Comparison of ENCODE assay signal across 35 cellular contexts in genomic region chr2:99862566-99862965, GRCh38.
DNase-seq lines count a peak whose midpoint lies in the region; ATAC-seq and TF ChIP-seq lines count a peak whose summit lies in the region.
"Had no signal": no experiment of that assay in that cellular context is flagged by ENCODE, and none has a peak within 500 bp of the region (broad histone marks: within the 10 kb centered on the region; RNA-seq: fewer than 3 reads in every experiment).

No MANE protein-coding gene starts in this region.

- H3K27ac Mint-ChIP-seq in memory B cell: no peak overlapping the region
- H3K27ac Mint-ChIP-seq: activated T-helper 1 cell treated with anti-CD3 and anti-CD28 coated beads, Interleukin-12 subunit alpha, Interleukin-12 subunit beta, Interleukin-2, Interleukin-4 antibody, amounts not matched to agents 30 ng/mL and 10 ng/mL and 1 ng/mL, durations not matched to agents 14 hours and 24 hours and 36 hours; CD8-positive, alpha-beta memory T cell; dendritic cell treated with granulocyte-macrophage colony-stimulating factor and Interleukin-4, amounts not matched to agents 40 ng/mL and 50 ng/mL, for 4 days; HFFc6; mesothelial cell of epicardium had no signal

- H3K79me2 ChIP-seq in Karpas-422 (ENCODE audit: low read length): no peaks in the 10 kb centered on the region
- H3K79me2 ChIP-seq in OCI-LY7 (ENCODE audit: insufficient read depth, low read depth, low read length): peaks cover 30% of the 10 kb centered on the region; the same call in 1 of the 2 replicates

- POLR2A ChIA-PET in OCI-LY7 (lab: Charles Lee): interaction anchor here (0.6 to 1.1 kb wide), 2 partner anchors 19 to 1481 kb away, joined by 4 read pairs; no protein-coding TSS in a partner anchor

- H3K36me3 Mint-ChIP-seq in memory B cell: peaks cover 15% of the 10 kb centered on the region
- H3K36me3 Mint-ChIP-seq: CD8-positive, alpha-beta memory T cell; mesothelial cell of epicardium; naive thymus-derived CD8-positive, alpha-beta T cell had no signal

- no TSS peak for BruUV-seq in OCI-LY7 (replicated peaks; lab: Mats Ljungman, UMichigan)

- H3K27me3 Mint-ChIP-seq in memory B cell: no peaks in the 10 kb centered on the region

- H3K9me3 Mint-ChIP-seq in memory B cell: no peaks in the 10 kb centered on the region
- H3K9me3 Mint-ChIP-seq: activated T-helper 1 cell treated with anti-CD3 and anti-CD28 coated beads, Interleukin-12 subunit alpha, Interleukin-12 subunit beta, Interleukin-2, Interleukin-4 antibody, amounts not matched to agents 30 ng/mL and 10 ng/mL and 1 ng/mL, durations not matched to agents 14 hours and 24 hours and 36 hours; CD8-positive, alpha-beta memory T cell; HFFc6; mesothelial cell of epicardium; naive thymus-derived CD8-positive, alpha-beta T cell had no signal

- peak overlapping the region; percentile 56 to 82 (median 75) for H3K4me2 ChIP-seq in BLaER1 treated with 17β-estradiol and CSF1 and Interleukin-3, amounts not matched to agents 10 nM and 100 nM
- peak overlapping the region; percentile 55 for H3K4me2 ChIP-seq in Karpas-422 (ENCODE audit: low read depth, low read length, poor library complexity, severe bottlenecking)
- H3K4me2 ChIP-seq in OCI-LY7 (ENCODE audit: low read length): peak overlapping the region; percentile 62
- H3K4me2 ChIP-seq: KMS-11, smooth muscle cell had no signal

- peaks cover 0 to 21% (median 4%) of the 10 kb centered on the region in 11 experiments; a peak in 7 of 22 replicates for H3K9me3 ChIP-seq in BLaER1 treated with 17β-estradiol and CSF1 and Interleukin-3, amounts not matched to agents 10 nM and 100 nM (replicated peaks in 1 of 11)
- H3K9me3 ChIP-seq in Karpas-422 (ENCODE audit: low read length): no peaks in the 10 kb centered on the region
- no peaks in the 10 kb centered on the region for H3K9me3 ChIP-seq in OCI-LY7 (ENCODE audit: low read length)
- H3K9me3 ChIP-seq: gastrocnemius medialis, left lung, SJSA1, testis, vagina had no signal

- H3K4me1 Mint-ChIP-seq in memory B cell: peaks cover 37% of the 10 kb centered on the region

- H3K36me3 ChIP-seq in BLaER1 treated with 17β-estradiol and CSF1 and Interleukin-3, amounts not matched to agents 10 nM and 100 nM: peaks cover 0 to 19% (median 0%) of the 10 kb centered on the region in 11 experiments; a peak in 2 of 22 replicates
- H3K36me3 ChIP-seq in Karpas-422 (ENCODE audit: insufficient read depth, low read length): no peaks in the 10 kb centered on the region
- H3K36me3 ChIP-seq in OCI-LY7 (ENCODE audit: insufficient read depth, low read length): peaks cover 8% of the 10 kb centered on the region; the same call in 1 of the 2 replicates
- H3K36me3 ChIP-seq: gastrocnemius medialis, left lung, SJSA1, vagina, WERI-Rb-1 had no signal

- DNase-seq in Karpas-422: peak; percentile 60
- peak; percentile 55 for DNase-seq in OCI-LY7 (ENCODE audit: low spot score)
- no peak for DNase-seq in memory B cell (ENCODE audit: low spot score in 2 of 2)
- DNase-seq in HuH-7.5 (ENCODE audit: low spot score): no peak
- no peak for DNase-seq in superior temporal gyrus (ENCODE audit: extremely low spot score)
- DNase-seq: activated naive CD4-positive, alpha-beta T cell treated with anti-CD3 and anti-CD28 coated beads, Interleukin-2, amount 50 U/mL, for 16 hours; anterior cingulate cortex; CD8-positive, alpha-beta memory T cell; DMS153; gastrocnemius medialis; GM23248; HFFc6; hypothalamus; left lung; naive thymus-derived CD8-positive, alpha-beta T cell; NCI-H1105 treated with DMSO at 0.1 percent for 48 hours; NCI-H2029 treated with DMSO at 0.1 percent for 48 hours; NCI-H2227 treated with DMSO at 0.1 percent for 48 hours; NCI-H774; retina; stimulated activated CD4-positive, alpha-beta T cell treated with anti-CD3 and anti-CD28 coated beads, Interleukin-2, amount 100 ng/mL, for 24 hours; T-helper 2 cell; testis; WERI-Rb-1 had no signal

- H3K27ac ChIP-seq in BLaER1 treated with 17β-estradiol and CSF1 and Interleukin-3, amounts not matched to agents 10 nM and 100 nM: peak overlapping the region in 6 of 11 experiments; percentile 2 to 43 (median 30); a peak in 7 of 22 replicates
- H3K27ac ChIP-seq in Karpas-422 (ENCODE audit: low read length) (peak overlapping the region; percentile 70), OCI-LY7 (ENCODE audit: low read depth, low read length, poor library complexity, severe bottlenecking) (peak overlapping the region; percentile 79)
- H3K27ac ChIP-seq: gastrocnemius medialis, GM23248, KMS-11, left lung, SJSA1, testis, vagina, WERI-Rb-1 had no signal

- TF ChIP-seq CTCF in OCI-LY7 (conservative IDR thresholded peaks at IDR 0.05; ENCODE audit: low read length): no peak

- H3K9me2 ChIP-seq in Karpas-422 (replicated peaks; ENCODE audit: insufficient read depth, low read length) (no peaks in the 10 kb centered on the region), OCI-LY7 (ENCODE audit: insufficient read depth, low read length) (no peaks in the 10 kb centered on the region)

- ATAC-seq in memory B cell (ENCODE audit: low read depth) (peak; percentile 39), GM19463 (IDR thresholded peaks at IDR 0.05; ENCODE audit: unreplicated experiment) (no peak), HG03469 (IDR thresholded peaks at IDR 0.05; ENCODE audit: unreplicated experiment) (no peak)
- ATAC-seq: gastrocnemius medialis; left lung; naive thymus-derived CD8-positive, alpha-beta T cell; Panc1 had no signal

- peaks cover 0 to 46% (median 0%) of the 10 kb centered on the region in 11 experiments; a peak in 6 of 22 replicates for H3K27me3 ChIP-seq in BLaER1 treated with 17β-estradiol and CSF1 and Interleukin-3, amounts not matched to agents 10 nM and 100 nM
- no peaks in the 10 kb centered on the region for H3K27me3 ChIP-seq in Karpas-422 (ENCODE audit: low read length)
- H3K27me3 ChIP-seq: gastrocnemius medialis, left lung, SJSA1, testis, vagina had no signal

- CTCF ChIA-PET in OCI-LY7 (lab: Charles Lee; ENCODE audit: unreplicated experiment): no interaction called here

- H2AFZ ChIP-seq in Karpas-422 (ENCODE audit: low read length) (no peak overlapping the region), OCI-LY7 (ENCODE audit: low read length) (peak overlapping the region; percentile 12; the same call in 1 of the 2 replicates)
- H2AFZ ChIP-seq: GM23248 had no signal

- peaks cover 0 to 44% (median 0%) of the 10 kb centered on the region in 11 experiments; a peak in 7 of 22 replicates for H4K20me1 ChIP-seq in BLaER1 treated with 17β-estradiol and CSF1 and Interleukin-3, amounts not matched to agents 10 nM and 100 nM
- H4K20me1 ChIP-seq in Karpas-422 (ENCODE audit: insufficient read depth, low read depth, low read length) (no peaks in the 10 kb centered on the region), OCI-LY7 (ENCODE audit: insufficient read depth, low read length) (no peaks in the 10 kb centered on the region)

- peak overlapping the region; percentile 11 for H3K4me3 Mint-ChIP-seq in memory B cell
- H3K4me3 Mint-ChIP-seq: activated T-helper 1 cell treated with anti-CD3 and anti-CD28 coated beads, Interleukin-12 subunit alpha, Interleukin-12 subunit beta, Interleukin-2, Interleukin-4 antibody, amounts not matched to agents 30 ng/mL and 10 ng/mL and 1 ng/mL, durations not matched to agents 14 hours and 24 hours and 36 hours; CD8-positive, alpha-beta memory T cell; dendritic cell treated with granulocyte-macrophage colony-stimulating factor and Interleukin-4, amounts not matched to agents 40 ng/mL and 50 ng/mL, for 4 days; HFFc6; mesothelial cell of epicardium; naive thymus-derived CD8-positive, alpha-beta T cell had no signal

- intact Hi-C loops in OCI-LY7 (cut with micrococcal nuclease; ENCODE audit: unreplicated experiment): loop anchor here (2.0 to 5.0 kb wide), 2 partner anchors 225 to 384 kb away; no protein-coding TSS in a partner anchor

- H3K9ac ChIP-seq in BLaER1 treated with 17β-estradiol and CSF1 and Interleukin-3, amounts not matched to agents 10 nM and 100 nM: peak overlapping the region in 1 of 11 experiments; percentile 3; a peak in 1 of 22 replicates
- H3K9ac ChIP-seq in Karpas-422 (ENCODE audit: low read length): peak overlapping the region; percentile 24; the same call in 1 of the 2 replicates
- H3K9ac ChIP-seq: GM23248, KMS-11 had no signal

- peaks cover 27 to 77% (median 67%) of the 10 kb centered on the region in 10 experiments for H3K4me1 ChIP-seq in BLaER1 treated with 17β-estradiol and CSF1 and Interleukin-3, amounts not matched to agents 10 nM and 100 nM
- H3K4me1 ChIP-seq in Karpas-422 (ENCODE audit: low read length) (peaks cover 32% of the 10 kb centered on the region), OCI-LY7 (ENCODE audit: insufficient read depth, low read length, poor library complexity, severe bottlenecking) (peaks cover 61% of the 10 kb centered on the region)
- H3K4me1 ChIP-seq: gastrocnemius medialis, testis, vagina had no signal

- H3K4me3 ChIP-seq in BLaER1 treated with 17β-estradiol and CSF1 and Interleukin-3, amounts not matched to agents 10 nM and 100 nM: 0 out of 20 replicates have a peak overlapping the region, but pooled peaks of 1 of the 10 experiments have one; percentile 8
- peak overlapping the region; percentile 35; the same call in 1 of the 2 replicates for H3K4me3 ChIP-seq in Karpas-422 (ENCODE audit: low read length)
- peak overlapping the region; percentile 33 for H3K4me3 ChIP-seq in OCI-LY7 (ENCODE audit: low read depth, low read length, poor library complexity, severe bottlenecking)
- H3K4me3 ChIP-seq: gastrocnemius medialis, GM23248, left lung, SJSA1, smooth muscle cell, testis, vagina had no signal

Comparison
In these comparisons a context has a peak if more than half of its experiments do, and no peak if none do; other contexts are left out.
1. DNase-seq: peak in Karpas-422 (single experiment) and OCI-LY7 (single experiment); none in memory B cell (0 of 2), HuH-7.5 (single experiment) and superior temporal gyrus (single experiment).
2. Peak in every context shown above with its lines, with median percentiles within 50 percentile points of each other: H3K27ac ChIP-seq and H3K4me2 ChIP-seq.